ENCODE assay signal across 17 cellular contexts in the genomic region with DNA sequence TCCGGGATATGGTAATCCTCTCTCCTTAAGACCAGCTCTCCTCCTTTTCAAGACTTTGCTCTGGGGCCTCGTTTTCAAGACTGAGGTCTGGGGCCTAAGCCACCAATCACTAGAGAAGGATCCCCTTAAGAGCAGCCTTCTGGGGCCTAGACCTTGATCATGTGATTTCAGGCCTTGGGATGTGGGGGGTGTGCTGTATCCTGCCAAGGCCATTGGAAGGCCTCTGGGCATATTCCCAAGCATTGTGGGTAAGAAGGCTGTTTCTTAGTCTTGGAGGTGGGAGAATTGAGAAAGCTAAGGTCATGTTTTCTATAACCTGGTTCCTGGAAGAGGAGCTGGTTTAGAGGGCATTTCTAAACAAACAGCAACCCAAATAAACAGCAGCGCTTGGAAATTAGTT. TPM values are rescaled to one million over a fixed set of nuclear protein-coding genes. Genes with fewer than 3 reads are reported as not detected.
DNase-seq lines count a peak whose midpoint lies in the region; ATAC-seq and TF ChIP-seq lines count a peak whose summit lies in the region.
"Had no signal": no experiment of that assay in that cellular context is flagged by ENCODE, and none has a peak within 500 bp of the region (broad histone marks: within the 10 kb centered on the region; RNA-seq: fewer than 3 reads in every experiment).

No MANE protein-coding gene starts in this region.

- DNase-seq in RPMI7951 (ENCODE audit: low read depth), result peak; percentile 23
- DNase-seq in choroid plexus epithelial cell (ENCODE audit: low read depth), result peak; percentile 14
- DNase-seq in iPS-NIHi7 (ENCODE audit: extremely low spot score), result peak; percentile 18
- peak; percentile 55 for DNase-seq in renal cortical epithelial cell (ENCODE audit: low read depth)
- no peak for DNase-seq in activated CD4-positive, CD25-positive, alpha-beta regulatory T cell treated with anti-CD3 and anti-CD28 coated beads, Interleukin-2, amount 50 U/mL, for 72 hours
- DNase-seq in KG1 (lab: John Stamatoyannopoulos, UW), result no peak
- DNase-seq: activated effector memory CD4-positive, alpha-beta T cell treated with anti-CD3 and anti-CD28 coated beads, Interleukin-2, amount 50 U/mL, for 16 hours; glutamatergic neuron; NCI-H526; stimulated activated CD4-positive, alpha-beta T cell treated with anti-CD3 and anti-CD28 coated beads, Interleukin-1b, Interleukin-23, amount 100 ng/mL, for 48 hours; stimulated activated naive B cell treated with anti-CD40 and anti-IgM and Interleukin-4, amounts not matched to agents 10 μg/mL and 1 μg/mL and 100 μg/mL, for 72 hours had no signal

- no peak for TF ChIP-seq CTCF in choroid plexus epithelial cell (conservative IDR thresholded peaks at IDR 0.05; ENCODE audit: low read depth, low read length)

- ATAC-seq in HG02970 (IDR thresholded peaks at IDR 0.05; ENCODE audit: low FRiP score, unreplicated experiment), result no peak
- ATAC-seq in HG03108 (IDR thresholded peaks at IDR 0.05; ENCODE audit: unreplicated experiment), result no peak
- ATAC-seq: stimulated activated naive B cell treated with anti-CD40 and anti-IgM and Interleukin-4, amounts not matched to agents 10 μg/mL and 1 μg/mL and 100 μg/mL, for 72 hours had no signal

- H3K4me3 ChIP-seq in choroid plexus epithelial cell (ENCODE audit: low read depth, low read length), result no peak overlapping the region
- H3K4me3 ChIP-seq: esophagus muscularis mucosa, HAP-1, pancreas, thoracic aorta had no signal

RNA-seq across cellular contexts. Expression of a gene that starts 12.1 kb away (rescaled TPM):
- total RNA-seq in RPMI7951 (2014; rRNA removed; shearing (Covaris generic)), result 8.0 and 8.3 TPM in 2 replicates
- total RNA-seq in renal cortical epithelial cell, result 12.7 and 17.3 TPM in 2 replicates

Comparison
In these comparisons a context has a peak if more than half of its experiments do, and no peak if none do; other contexts are left out.
1. DNase-seq: peak in RPMI7951 (single experiment), choroid plexus epithelial cell (single experiment), iPS-NIHi7 (single experiment) and renal cortical epithelial cell (single experiment); none in activated CD4-positive, CD25-positive, alpha-beta regulatory T cell treated with anti-CD3 and anti-CD28 coated beads, Interleukin-2, amount 50 U/mL, for 72 hours (single experiment) and KG1 (single experiment).